Comparison of ENCODE assay signal across 27 cellular contexts in the genomic region with DNA sequence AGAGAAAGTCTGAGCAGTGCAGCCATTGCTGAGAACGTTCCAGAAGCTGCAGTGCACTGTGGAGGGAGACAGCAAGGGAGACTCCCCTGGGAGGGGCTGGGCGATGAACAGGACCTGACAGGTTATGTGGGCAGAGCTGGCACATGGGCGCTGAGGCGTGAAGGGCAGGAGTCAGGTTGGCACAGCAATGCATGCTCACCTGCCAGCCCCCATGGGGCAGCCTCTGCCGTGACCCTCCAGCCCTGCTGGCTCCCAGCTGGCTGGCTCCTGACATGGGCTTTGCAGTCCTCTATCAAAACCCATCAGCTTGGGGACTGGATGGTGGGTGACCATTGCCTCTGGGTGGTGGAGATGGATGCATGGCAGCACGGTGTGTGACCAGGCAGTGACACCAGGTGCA.
"Had no signal": no experiment of that assay in that cellular context is flagged by ENCODE, and none has a peak within 500 bp of the region (broad histone marks: within the 10 kb centered on the region; RNA-seq: fewer than 3 reads in every experiment).

No MANE protein-coding gene starts in this region.

- H3K4me3 ChIP-seq: ascending aorta, breast epithelium, cardiac muscle cell, colonic mucosa, esophagus squamous epithelium, gastroesophageal sphincter had no signal

- H3K27me3 ChIP-seq: ascending aorta, breast epithelium, cardiac muscle cell, colonic mucosa had no signal

- H3K9me3 ChIP-seq: ascending aorta, breast epithelium, colonic mucosa had no signal

- ATAC-seq: activated CD4-positive, alpha-beta T cell treated with anti-CD3 and anti-CD28 coated beads for 36 hours; activated CD8-positive, alpha-beta memory T cell treated with anti-CD3 and anti-CD28 coated beads, Interleukin-2, amount 10 ng/mL, durations not matched to agents 7 days and 5 days; activated CD8-positive, alpha-beta T cell treated with anti-CD3 and anti-CD28 coated beads, Interleukin-2, amount 10 ng/mL, durations not matched to agents 7 days and 5 days; activated naive CD4-positive, alpha-beta T cell treated with anti-CD3 and anti-CD28 coated beads, Interleukin-2, amount 50 U/mL, for 72 hours; activated T-cell treated with anti-CD3 and anti-CD28 coated beads, Interleukin-2, amount 50 U/mL, for 72 hours; gastroesophageal sphincter had no signal

- H3K4me1 ChIP-seq: ascending aorta, breast epithelium, colonic mucosa, esophagus squamous epithelium, gastroesophageal sphincter had no signal

- DNase-seq: activated CD4-positive, alpha-beta memory T cell treated with anti-CD3 and anti-CD28 coated beads for 36 hours; activated CD4-positive, alpha-beta T cell treated with anti-CD3 and anti-CD28 coated beads for 36 hours; activated CD4-positive, alpha-beta T cell treated with anti-CD3 and anti-CD28 coated beads, Interleukin-2, amount 10 ng/mL, durations not matched to agents 24 days and 14 days; activated CD4-positive, CD25-positive, alpha-beta regulatory T cell; activated CD4-positive, CD25-positive, alpha-beta regulatory T cell treated with anti-CD3 and anti-CD28 coated beads, Interleukin-2, amount 50 U/mL, for 72 hours; activated CD8-positive, alpha-beta memory T cell treated with anti-CD3 and anti-CD28 coated beads, Interleukin-2, amount 10 ng/mL, durations not matched to agents 7 days and 5 days; activated CD8-positive, alpha-beta memory T cell treated with anti-CD3 and anti-CD28 coated beads, Interleukin-2, amount 50 U/mL, for 48 hours; activated CD8-positive, alpha-beta T cell treated with anti-CD3 and anti-CD28 coated beads, Interleukin-2, amount 10 ng/mL, durations not matched to agents 7 days and 5 days; activated gamma-delta T cell; activated naive CD4-positive, alpha-beta T cell; activated naive CD4-positive, alpha-beta T cell treated with anti-CD3 and anti-CD28 coated beads, Interleukin-2, amount 10 ng/mL, durations not matched to agents 7 days and 5 days; activated naive CD8-positive, alpha-beta T cell treated with anti-CD3 and anti-CD28 coated beads, Interleukin-2, amount 10 ng/mL, durations not matched to agents 7 days and 5 days; activated T-cell treated with anti-CD3 and anti-CD28 coated beads for 4 hours; activated T-cell treated with anti-CD3 and anti-CD28 coated beads, Interleukin-2, amount 50 U/mL, for 24 hours; activated T-cell treated with anti-CD3 and anti-CD28 coated beads, Interleukin-2, amount 50 U/mL, for 72 hours; central memory CD4-positive, alpha-beta T cell; cerebellar nuclear complex; colonic mucosa; effector CD8-positive, alpha-beta T cell; esophagus squamous epithelium; T-helper 2 cell had no signal

- H3K36me3 ChIP-seq: ascending aorta, breast epithelium, cardiac muscle cell, colonic mucosa, esophagus squamous epithelium, gastroesophageal sphincter had no signal

- H3K27ac ChIP-seq: ascending aorta, breast epithelium, cardiac muscle cell, colonic mucosa, epithelial cell of prostate, esophagus squamous epithelium, gastroesophageal sphincter had no signal
